In the genomic region with DNA sequence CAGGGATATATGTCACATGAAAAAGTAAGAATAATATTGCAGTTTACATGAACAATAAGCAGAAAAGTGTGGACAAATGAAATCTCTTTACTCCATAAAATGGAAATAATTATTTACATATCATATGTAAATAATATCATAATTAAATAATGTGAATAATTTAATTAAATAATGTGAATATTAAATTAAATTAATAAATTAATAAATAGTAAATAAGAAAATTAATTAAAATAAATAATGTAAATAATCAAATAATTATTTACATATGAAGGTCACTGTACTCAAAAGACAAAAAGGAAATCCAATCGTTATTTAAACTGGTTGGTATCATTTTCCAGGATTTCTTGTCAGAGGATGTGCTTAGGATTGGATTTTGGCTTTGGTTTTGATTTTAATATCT, we compare ENCODE assay signal across 27 cellular contexts.
A peak's percentile ranks its signal among the peaks of the same experiment; 100 is the strongest.
DNase-seq lines count a peak whose midpoint lies in the region; ATAC-seq, FAIRE-seq and TF ChIP-seq lines count a peak whose summit lies in the region.
"Had no signal": no experiment of that assay in that cellular context is flagged by ENCODE, and none has a peak within 500 bp of the region (broad histone marks: within the 10 kb centered on the region; RNA-seq: fewer than 3 reads in every experiment).

No MANE protein-coding gene starts in this region.

- TF ChIP-seq CTCF in kidney (IDR thresholded peaks at IDR 0.05; ENCODE audit: borderline replicate concordance, extremely low read depth, insufficient read depth) (no peak), prostate gland (IDR thresholded peaks at IDR 0.05) (no peak)

- no peaks in the 10 kb centered on the region for H3K27me3 ChIP-seq in prostate gland (replicated peaks; ENCODE audit: insufficient read depth)
- H3K27me3 ChIP-seq: BE2C; BLaER1 treated with 17β-estradiol and CSF1 and Interleukin-3, amounts not matched to agents 10 nM and 100 nM had no signal

- H3K4me1 Mint-ChIP-seq in activated T-helper 2 cell treated with anti-CD3 and anti-CD28 coated beads, Interferon-gamma antibody, Interleukin-2, Interleukin-4, amounts not matched to agents 10 μg/mL and 5 μg/mL and 100 μg/mL, durations not matched to agents 14 hours and 24 hours and 36 hours (ENCODE audit: low read depth), result no peaks in the 10 kb centered on the region
- H3K4me1 Mint-ChIP-seq: CD14-positive monocyte; CD8-positive, alpha-beta memory T cell had no signal

- no peak for TF ChIP-seq POLR2A in prostate gland (IDR thresholded peaks at IDR 0.05)

- H3K27ac Mint-ChIP-seq in activated T-helper 2 cell treated with anti-CD3 and anti-CD28 coated beads, Interferon-gamma antibody, Interleukin-2, Interleukin-4, amounts not matched to agents 10 μg/mL and 5 μg/mL and 100 μg/mL, durations not matched to agents 14 hours and 24 hours and 36 hours, result no peak overlapping the region
- H3K27ac Mint-ChIP-seq: CD14-positive monocyte; CD4-positive, alpha-beta T cell; CD8-positive, alpha-beta memory T cell had no signal

- peaks cover 6% of the 10 kb centered on the region for H3K36me3 Mint-ChIP-seq in activated T-helper 2 cell treated with anti-CD3 and anti-CD28 coated beads, Interferon-gamma antibody, Interleukin-2, Interleukin-4, amounts not matched to agents 10 μg/mL and 5 μg/mL and 100 μg/mL, durations not matched to agents 14 hours and 24 hours and 36 hours (ENCODE audit: low read depth)
- H3K36me3 Mint-ChIP-seq: CD14-positive monocyte; CD8-positive, alpha-beta memory T cell had no signal

- H3K4me1 ChIP-seq in kidney (ENCODE audit: control insufficient read depth in 1 of 2, insufficient read depth in 1 of 2, low read depth in 1 of 2, low read length in 2 of 2), result no peaks in the 10 kb centered on the region
- no peaks in the 10 kb centered on the region for H3K4me1 ChIP-seq in prostate gland (replicated peaks)
- H3K4me1 ChIP-seq: A549; BE2C; BLaER1 treated with 17β-estradiol and CSF1 and Interleukin-3, amounts not matched to agents 10 nM and 100 nM; HAP-1 had no signal

- no peak for DNase-seq in kidney
- no peak for DNase-seq in activated T-helper 2 cell treated with anti-CD3 and anti-CD28 coated beads, Interferon-gamma antibody, Interleukin-2, Interleukin-4, amounts not matched to agents 10 μg/mL and 5 μg/mL and 100 μg/mL, durations not matched to agents 14 hours and 24 hours and 36 hours (ENCODE audit: low spot score)
- no peak for DNase-seq in prostate gland (ENCODE audit: low spot score)
- DNase-seq in effector CD8-positive, alpha-beta T cell (lab: John Stamatoyannopoulos, UW), result no peak
- DNase-seq: ACHN; AML-193; BE2C; CD4-positive, alpha-beta T cell; CD8-positive, alpha-beta memory T cell; DMS 273 treated with DMSO at 0.1 percent for 48 hours; DMS79; EL; GF-D8; GOT3 had no signal

- H3K9me3 ChIP-seq in kidney (ENCODE audit: control insufficient read depth in 1 of 2, low read length in 2 of 2) (no peaks in the 10 kb centered on the region), prostate gland (no peaks in the 10 kb centered on the region)
- H3K9me3 ChIP-seq: A549; BE2C; BLaER1 treated with 17β-estradiol and CSF1 and Interleukin-3, amounts not matched to agents 10 nM and 100 nM; HAP-1 had no signal

- H3K9me3 Mint-ChIP-seq in activated T-helper 2 cell treated with anti-CD3 and anti-CD28 coated beads, Interferon-gamma antibody, Interleukin-2, Interleukin-4, amounts not matched to agents 10 μg/mL and 5 μg/mL and 100 μg/mL, durations not matched to agents 14 hours and 24 hours and 36 hours, result peaks cover 7% of the 10 kb centered on the region
- H3K9me3 Mint-ChIP-seq: CD4-positive, alpha-beta T cell; CD8-positive, alpha-beta memory T cell had no signal

- no peak overlapping the region for H3K27ac ChIP-seq in kidney (ENCODE audit: low read depth in 2 of 2, low read length in 2 of 2)
- no peak overlapping the region for H3K27ac ChIP-seq in prostate gland
- H3K27ac ChIP-seq: 22Rv1; A549; BLaER1 treated with 17β-estradiol and CSF1 and Interleukin-3, amounts not matched to agents 10 nM and 100 nM had no signal

- H3K4me3 ChIP-seq in kidney (ENCODE audit: low read length in 2 of 2) (no peak overlapping the region), prostate gland (no peak overlapping the region)
- H3K4me3 ChIP-seq: A549; BLaER1 treated with 17β-estradiol and CSF1 and Interleukin-3, amounts not matched to agents 10 nM and 100 nM; HAP-1 had no signal

- FAIRE-seq in A204.1 (lab: Jason Lieb, UNC) (peak; percentile 89), TTC549 (lab: Jason Lieb, UNC) (peak; percentile 80), endometrium (lab: Jason Lieb, UNC) (peak; percentile 91), kidney (lab: Jason Lieb, UNC) (peak; percentile 96)
- FAIRE-seq: A549, D721Med, GM12891, GM18507, H54 had no signal

- H3K9ac ChIP-seq in kidney (ENCODE audit: low read length in 2 of 2), result no peak overlapping the region
- H3K9ac ChIP-seq: BLaER1 treated with 17β-estradiol and CSF1 and Interleukin-3, amounts not matched to agents 10 nM and 100 nM had no signal

- intact Hi-C loops in kidney (cut with DNase I) (no loop called here), prostate gland (cut with DNase I) (no loop called here)
- intact Hi-C loops in activated T-helper 2 cell treated with anti-CD3 and anti-CD28 coated beads, Interferon-gamma antibody, Interleukin-2, Interleukin-4, amounts not matched to agents 10 μg/mL and 5 μg/mL and 100 μg/mL, durations not matched to agents 14 hours and 24 hours and 36 hours (cut with micrococcal nuclease), result no loop called here

- H3K27me3 Mint-ChIP-seq in activated T-helper 2 cell treated with anti-CD3 and anti-CD28 coated beads, Interferon-gamma antibody, Interleukin-2, Interleukin-4, amounts not matched to agents 10 μg/mL and 5 μg/mL and 100 μg/mL, durations not matched to agents 14 hours and 24 hours and 36 hours (ENCODE audit: low read depth), result peaks cover 3% of the 10 kb centered on the region
- H3K27me3 Mint-ChIP-seq: CD4-positive, alpha-beta T cell had no signal

- 85% methylated on average over 1 of the region's 1 CpG for WGBS in prostate gland

- no peak for ATAC-seq in GM21423 (IDR thresholded peaks at IDR 0.05; ENCODE audit: unreplicated experiment)
- ATAC-seq: A549 had no signal

- no peak overlapping the region for H3K4me3 Mint-ChIP-seq in activated T-helper 2 cell treated with anti-CD3 and anti-CD28 coated beads, Interferon-gamma antibody, Interleukin-2, Interleukin-4, amounts not matched to agents 10 μg/mL and 5 μg/mL and 100 μg/mL, durations not matched to agents 14 hours and 24 hours and 36 hours (ENCODE audit: low read depth)
- H3K4me3 Mint-ChIP-seq: CD14-positive monocyte; CD4-positive, alpha-beta T cell; CD8-positive, alpha-beta memory T cell had no signal

- H3K36me3 ChIP-seq in kidney (ENCODE audit: control insufficient read depth in 1 of 2, insufficient read depth in 2 of 2, low read length in 2 of 2) (no peaks in the 10 kb centered on the region), prostate gland (no peaks in the 10 kb centered on the region)
- H3K36me3 ChIP-seq: BE2C; BLaER1 treated with 17β-estradiol and CSF1 and Interleukin-3, amounts not matched to agents 10 nM and 100 nM; HAP-1 had no signal
